ENCODE assay signal across 1 cellular context in the genomic region with DNA sequence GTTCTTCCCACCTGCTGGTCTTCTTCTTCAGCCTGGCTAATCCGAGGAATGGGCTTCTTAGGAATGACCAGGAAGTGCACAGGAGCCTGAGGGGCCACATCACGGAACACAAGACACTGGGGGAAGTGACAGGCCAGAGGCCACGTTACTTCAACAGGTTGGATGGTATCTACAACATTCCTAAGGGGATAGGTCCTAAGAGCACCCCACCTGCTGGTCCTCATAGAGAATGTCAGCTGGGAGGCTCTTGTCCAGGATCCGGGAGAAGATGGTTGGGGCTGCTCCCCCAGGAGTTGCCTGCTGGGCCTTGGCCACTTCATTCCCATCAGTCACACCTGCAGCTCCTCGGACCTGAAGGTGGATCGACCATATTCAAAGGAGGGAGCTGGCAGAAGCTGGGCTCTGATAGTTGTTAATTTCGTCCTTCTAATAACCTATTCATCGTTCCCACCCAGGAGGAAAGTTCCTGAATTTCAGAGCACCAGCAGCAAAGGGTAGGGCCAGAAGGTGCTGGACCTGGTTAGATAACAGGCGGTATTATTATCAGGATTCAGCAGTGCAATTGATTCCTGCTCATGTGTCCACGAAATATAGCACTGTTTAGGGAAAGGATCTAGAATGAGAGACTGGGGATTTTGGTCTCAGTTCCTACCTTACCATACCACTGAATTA.
TF ChIP-seq lines count a peak whose summit lies in the region.

No MANE protein-coding gene starts in this region.

TF ChIP-seq in HepG2, 621 proteins besides CTCF, POLR2A, EP300 and RAD21 (continued from another document and continues in another):
- TF ChIP-seq, protein P1, sequence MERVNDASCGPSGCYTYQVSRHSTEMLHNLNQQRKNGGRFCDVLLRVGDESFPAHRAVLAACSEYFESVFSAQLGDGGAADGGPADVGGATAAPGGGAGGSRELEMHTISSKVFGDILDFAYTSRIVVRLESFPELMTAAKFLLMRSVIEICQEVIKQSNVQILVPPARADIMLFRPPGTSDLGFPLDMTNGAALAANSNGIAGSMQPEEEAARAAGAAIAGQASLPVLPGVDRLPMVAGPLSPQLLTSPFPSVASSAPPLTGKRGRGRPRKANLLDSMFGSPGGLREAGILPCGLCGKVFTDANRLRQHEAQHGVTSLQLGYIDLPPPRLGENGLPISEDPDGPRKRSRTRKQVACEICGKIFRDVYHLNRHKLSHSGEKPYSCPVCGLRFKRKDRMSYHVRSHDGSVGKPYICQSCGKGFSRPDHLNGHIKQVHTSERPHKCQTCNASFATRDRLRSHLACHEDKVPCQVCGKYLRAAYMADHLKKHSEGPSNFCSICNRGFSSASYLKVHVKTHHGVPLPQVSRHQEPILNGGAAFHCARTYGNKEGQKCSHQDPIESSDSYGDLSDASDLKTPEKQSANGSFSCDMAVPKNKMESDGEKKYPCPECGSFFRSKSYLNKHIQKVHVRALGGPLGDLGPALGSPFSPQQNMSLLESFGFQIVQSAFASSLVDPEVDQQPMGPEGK (CRISPR knock-in tag; IDR thresholded peaks at IDR 0.05), result peak; percentile 26; the same call in 1 of the 2 replicates
- TF ChIP-seq ZNF530 (CRISPR knock-in tag; IDR thresholded peaks at IDR 0.05; ENCODE audit: low read depth) (no peak), ZNF430 (CRISPR knock-in tag; IDR thresholded peaks at IDR 0.05) (peak; percentile 6; the same call in 1 of the 2 replicates), ZNF34 (CRISPR knock-in tag; IDR thresholded peaks at IDR 0.05; ENCODE audit: borderline replicate concordance) (no peak), TBX3 (IDR thresholded peaks at IDR 0.05; ENCODE audit: borderline replicate concordance) (no peak), TEAD2 (CRISPR knock-in tag; IDR thresholded peaks at IDR 0.05) (no peak), ZNF260 (CRISPR knock-in tag; IDR thresholded peaks at IDR 0.05; ENCODE audit: borderline replicate concordance, low read depth) (no peak), NFKBIZ (CRISPR knock-in tag; IDR thresholded peaks at IDR 0.05) (no peak), GLI4 (CRISPR knock-in tag; IDR thresholded peaks at IDR 0.05; ENCODE audit: borderline replicate concordance) (0 out of 2 replicates have a peak, but pooled peaks have one; percentile 14), KMT2A (CRISPR knock-in tag; IDR thresholded peaks at IDR 0.05) (no peak), RARA (CRISPR knock-in tag; IDR thresholded peaks at IDR 0.05) (no peak), SALL1 (CRISPR knock-in tag; IDR thresholded peaks at IDR 0.05) (0 out of 2 replicates have a peak, but pooled peaks have one; percentile 19), SRSF1 (optimal IDR thresholded peaks at IDR 0.05; ENCODE audit: low read depth, low read length) (no peak), ZBTB20 (CRISPR knock-in tag; IDR thresholded peaks at IDR 0.05; ENCODE audit: borderline replicate concordance, low read depth) (no peak), KAT2B (IDR thresholded peaks at IDR 0.05; ENCODE audit: borderline replicate concordance, low read depth, low read length) (no peak), AHR (CRISPR knock-in tag; IDR thresholded peaks at IDR 0.05) (no peak), STAG1 (CRISPR knock-in tag; IDR thresholded peaks at IDR 0.05) (peak; percentile 31; the same call in 1 of the 2 replicates), ZNF383 (CRISPR knock-in tag; IDR thresholded peaks at IDR 0.05; ENCODE audit: borderline replicate concordance) (no peak), PBX2 (CRISPR knock-in tag; IDR thresholded peaks at IDR 0.05) (no peak), TEAD3 (CRISPR knock-in tag; optimal IDR thresholded peaks at IDR 0.05; ENCODE audit: borderline replicate concordance) (peak; percentile 44), KLF9 (CRISPR knock-in tag; IDR thresholded peaks at IDR 0.05; ENCODE audit: low read depth) (no peak), NR1H2 (CRISPR knock-in tag; IDR thresholded peaks at IDR 0.05; ENCODE audit: borderline replicate concordance, low read depth) (no peak), ZNF572 (CRISPR knock-in tag; IDR thresholded peaks at IDR 0.05) (no peak), ZFAT (CRISPR knock-in tag; conservative IDR thresholded peaks at IDR 0.05) (no peak), ZFX (CRISPR knock-in tag; IDR thresholded peaks at IDR 0.05; ENCODE audit: low read depth) (no peak), SRY (CRISPR knock-in tag; IDR thresholded peaks at IDR 0.05) (no peak), ZC3H13 (CRISPR knock-in tag; IDR thresholded peaks at IDR 0.05) (no peak), HNRNPK (IDR thresholded peaks at IDR 0.05; ENCODE audit: low read depth, low read length, poor library complexity, severe bottlenecking) (no peak), JARID2 (CRISPR knock-in tag; IDR thresholded peaks at IDR 0.05; ENCODE audit: insufficient replicate concordance) (no peak), NFKB2 (CRISPR knock-in tag; IDR thresholded peaks at IDR 0.05; ENCODE audit: borderline replicate concordance) (no peak), HNF1B (CRISPR knock-in tag; IDR thresholded peaks at IDR 0.05) (0 out of 2 replicates have a peak, but pooled peaks have one; percentile 45)
- TF ChIP-seq, protein P2, sequence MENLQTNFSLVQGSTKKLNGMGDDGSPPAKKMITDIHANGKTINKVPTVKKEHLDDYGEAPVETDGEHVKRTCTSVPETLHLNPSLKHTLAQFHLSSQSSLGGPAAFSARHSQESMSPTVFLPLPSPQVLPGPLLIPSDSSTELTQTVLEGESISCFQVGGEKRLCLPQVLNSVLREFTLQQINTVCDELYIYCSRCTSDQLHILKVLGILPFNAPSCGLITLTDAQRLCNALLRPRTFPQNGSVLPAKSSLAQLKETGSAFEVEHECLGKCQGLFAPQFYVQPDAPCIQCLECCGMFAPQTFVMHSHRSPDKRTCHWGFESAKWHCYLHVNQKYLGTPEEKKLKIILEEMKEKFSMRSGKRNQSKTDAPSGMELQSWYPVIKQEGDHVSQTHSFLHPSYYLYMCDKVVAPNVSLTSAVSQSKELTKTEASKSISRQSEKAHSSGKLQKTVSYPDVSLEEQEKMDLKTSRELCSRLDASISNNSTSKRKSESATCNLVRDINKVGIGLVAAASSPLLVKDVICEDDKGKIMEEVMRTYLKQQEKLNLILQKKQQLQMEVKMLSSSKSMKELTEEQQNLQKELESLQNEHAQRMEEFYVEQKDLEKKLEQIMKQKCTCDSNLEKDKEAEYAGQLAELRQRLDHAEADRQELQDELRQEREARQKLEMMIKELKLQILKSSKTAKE (CRISPR knock-in tag; IDR thresholded peaks at IDR 0.05; ENCODE audit: borderline replicate concordance), result no peak
- TF ChIP-seq, protein P3, sequence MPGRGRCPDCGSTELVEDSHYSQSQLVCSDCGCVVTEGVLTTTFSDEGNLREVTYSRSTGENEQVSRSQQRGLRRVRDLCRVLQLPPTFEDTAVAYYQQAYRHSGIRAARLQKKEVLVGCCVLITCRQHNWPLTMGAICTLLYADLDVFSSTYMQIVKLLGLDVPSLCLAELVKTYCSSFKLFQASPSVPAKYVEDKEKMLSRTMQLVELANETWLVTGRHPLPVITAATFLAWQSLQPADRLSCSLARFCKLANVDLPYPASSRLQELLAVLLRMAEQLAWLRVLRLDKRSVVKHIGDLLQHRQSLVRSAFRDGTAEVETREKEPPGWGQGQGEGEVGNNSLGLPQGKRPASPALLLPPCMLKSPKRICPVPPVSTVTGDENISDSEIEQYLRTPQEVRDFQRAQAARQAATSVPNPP (CRISPR knock-in tag; IDR thresholded peaks at IDR 0.05), result 0 out of 2 replicates have a peak, but pooled peaks have one; percentile 26
- TF ChIP-seq, protein P4, sequence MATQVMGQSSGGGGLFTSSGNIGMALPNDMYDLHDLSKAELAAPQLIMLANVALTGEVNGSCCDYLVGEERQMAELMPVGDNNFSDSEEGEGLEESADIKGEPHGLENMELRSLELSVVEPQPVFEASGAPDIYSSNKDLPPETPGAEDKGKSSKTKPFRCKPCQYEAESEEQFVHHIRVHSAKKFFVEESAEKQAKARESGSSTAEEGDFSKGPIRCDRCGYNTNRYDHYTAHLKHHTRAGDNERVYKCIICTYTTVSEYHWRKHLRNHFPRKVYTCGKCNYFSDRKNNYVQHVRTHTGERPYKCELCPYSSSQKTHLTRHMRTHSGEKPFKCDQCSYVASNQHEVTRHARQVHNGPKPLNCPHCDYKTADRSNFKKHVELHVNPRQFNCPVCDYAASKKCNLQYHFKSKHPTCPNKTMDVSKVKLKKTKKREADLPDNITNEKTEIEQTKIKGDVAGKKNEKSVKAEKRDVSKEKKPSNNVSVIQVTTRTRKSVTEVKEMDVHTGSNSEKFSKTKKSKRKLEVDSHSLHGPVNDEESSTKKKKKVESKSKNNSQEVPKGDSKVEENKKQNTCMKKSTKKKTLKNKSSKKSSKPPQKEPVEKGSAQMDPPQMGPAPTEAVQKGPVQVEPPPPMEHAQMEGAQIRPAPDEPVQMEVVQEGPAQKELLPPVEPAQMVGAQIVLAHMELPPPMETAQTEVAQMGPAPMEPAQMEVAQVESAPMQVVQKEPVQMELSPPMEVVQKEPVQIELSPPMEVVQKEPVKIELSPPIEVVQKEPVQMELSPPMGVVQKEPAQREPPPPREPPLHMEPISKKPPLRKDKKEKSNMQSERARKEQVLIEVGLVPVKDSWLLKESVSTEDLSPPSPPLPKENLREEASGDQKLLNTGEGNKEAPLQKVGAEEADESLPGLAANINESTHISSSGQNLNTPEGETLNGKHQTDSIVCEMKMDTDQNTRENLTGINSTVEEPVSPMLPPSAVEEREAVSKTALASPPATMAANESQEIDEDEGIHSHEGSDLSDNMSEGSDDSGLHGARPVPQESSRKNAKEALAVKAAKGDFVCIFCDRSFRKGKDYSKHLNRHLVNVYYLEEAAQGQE (IDR thresholded peaks at IDR 0.05; ENCODE audit: borderline replicate concordance in 1 of 2, low read depth in 1 of 2, low read length in 2 of 2), result no peak
- TF ChIP-seq, protein P5, sequence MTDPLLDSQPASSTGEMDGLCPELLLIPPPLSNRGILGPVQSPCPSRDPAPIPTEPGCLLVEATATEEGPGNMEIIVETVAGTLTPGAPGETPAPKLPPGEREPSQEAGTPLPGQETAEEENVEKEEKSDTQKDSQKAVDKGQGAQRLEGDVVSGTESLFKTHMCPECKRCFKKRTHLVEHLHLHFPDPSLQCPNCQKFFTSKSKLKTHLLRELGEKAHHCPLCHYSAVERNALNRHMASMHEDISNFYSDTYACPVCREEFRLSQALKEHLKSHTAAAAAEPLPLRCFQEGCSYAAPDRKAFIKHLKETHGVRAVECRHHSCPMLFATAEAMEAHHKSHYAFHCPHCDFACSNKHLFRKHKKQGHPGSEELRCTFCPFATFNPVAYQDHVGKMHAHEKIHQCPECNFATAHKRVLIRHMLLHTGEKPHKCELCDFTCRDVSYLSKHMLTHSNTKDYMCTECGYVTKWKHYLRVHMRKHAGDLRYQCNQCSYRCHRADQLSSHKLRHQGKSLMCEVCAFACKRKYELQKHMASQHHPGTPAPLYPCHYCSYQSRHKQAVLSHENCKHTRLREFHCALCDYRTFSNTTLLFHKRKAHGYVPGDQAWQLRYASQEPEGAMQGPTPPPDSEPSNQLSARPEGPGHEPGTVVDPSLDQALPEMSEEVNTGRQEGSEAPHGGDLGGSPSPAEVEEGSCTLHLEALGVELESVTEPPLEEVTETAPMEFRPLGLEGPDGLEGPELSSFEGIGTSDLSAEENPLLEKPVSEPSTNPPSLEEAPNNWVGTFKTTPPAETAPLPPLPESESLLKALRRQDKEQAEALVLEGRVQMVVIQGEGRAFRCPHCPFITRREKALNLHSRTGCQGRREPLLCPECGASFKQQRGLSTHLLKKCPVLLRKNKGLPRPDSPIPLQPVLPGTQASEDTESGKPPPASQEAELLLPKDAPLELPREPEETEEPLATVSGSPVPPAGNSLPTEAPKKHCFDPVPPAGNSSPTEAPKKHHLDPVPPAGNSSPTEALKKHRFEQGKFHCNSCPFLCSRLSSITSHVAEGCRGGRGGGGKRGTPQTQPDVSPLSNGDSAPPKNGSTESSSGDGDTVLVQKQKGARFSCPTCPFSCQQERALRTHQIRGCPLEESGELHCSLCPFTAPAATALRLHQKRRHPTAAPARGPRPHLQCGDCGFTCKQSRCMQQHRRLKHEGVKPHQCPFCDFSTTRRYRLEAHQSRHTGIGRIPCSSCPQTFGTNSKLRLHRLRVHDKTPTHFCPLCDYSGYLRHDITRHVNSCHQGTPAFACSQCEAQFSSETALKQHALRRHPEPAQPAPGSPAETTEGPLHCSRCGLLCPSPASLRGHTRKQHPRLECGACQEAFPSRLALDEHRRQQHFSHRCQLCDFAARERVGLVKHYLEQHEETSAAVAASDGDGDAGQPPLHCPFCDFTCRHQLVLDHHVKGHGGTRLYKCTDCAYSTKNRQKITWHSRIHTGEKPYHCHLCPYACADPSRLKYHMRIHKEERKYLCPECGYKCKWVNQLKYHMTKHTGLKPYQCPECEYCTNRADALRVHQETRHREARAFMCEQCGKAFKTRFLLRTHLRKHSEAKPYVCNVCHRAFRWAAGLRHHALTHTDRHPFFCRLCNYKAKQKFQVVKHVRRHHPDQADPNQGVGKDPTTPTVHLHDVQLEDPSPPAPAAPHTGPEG (CRISPR knock-in tag; IDR thresholded peaks at IDR 0.05), result 0 out of 2 replicates have a peak, but pooled peaks have one; percentile 15
- TF ChIP-seq, protein P6, sequence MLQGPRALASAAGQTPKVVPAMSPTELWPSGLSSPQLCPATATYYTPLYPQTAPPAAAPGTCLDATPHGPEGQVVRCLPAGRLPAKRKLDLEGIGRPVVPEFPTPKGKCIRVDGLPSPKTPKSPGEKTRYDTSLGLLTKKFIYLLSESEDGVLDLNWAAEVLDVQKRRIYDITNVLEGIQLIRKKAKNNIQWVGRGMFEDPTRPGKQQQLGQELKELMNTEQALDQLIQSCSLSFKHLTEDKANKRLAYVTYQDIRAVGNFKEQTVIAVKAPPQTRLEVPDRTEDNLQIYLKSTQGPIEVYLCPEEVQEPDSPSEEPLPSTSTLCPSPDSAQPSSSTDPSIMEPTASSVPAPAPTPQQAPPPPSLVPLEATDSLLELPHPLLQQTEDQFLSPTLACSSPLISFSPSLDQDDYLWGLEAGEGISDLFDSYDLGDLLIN (CRISPR knock-in tag; IDR thresholded peaks at IDR 0.05; ENCODE audit: borderline replicate concordance), result no peak
